8 cellular contexts compared by ENCODE assay signal in the genomic region with DNA sequence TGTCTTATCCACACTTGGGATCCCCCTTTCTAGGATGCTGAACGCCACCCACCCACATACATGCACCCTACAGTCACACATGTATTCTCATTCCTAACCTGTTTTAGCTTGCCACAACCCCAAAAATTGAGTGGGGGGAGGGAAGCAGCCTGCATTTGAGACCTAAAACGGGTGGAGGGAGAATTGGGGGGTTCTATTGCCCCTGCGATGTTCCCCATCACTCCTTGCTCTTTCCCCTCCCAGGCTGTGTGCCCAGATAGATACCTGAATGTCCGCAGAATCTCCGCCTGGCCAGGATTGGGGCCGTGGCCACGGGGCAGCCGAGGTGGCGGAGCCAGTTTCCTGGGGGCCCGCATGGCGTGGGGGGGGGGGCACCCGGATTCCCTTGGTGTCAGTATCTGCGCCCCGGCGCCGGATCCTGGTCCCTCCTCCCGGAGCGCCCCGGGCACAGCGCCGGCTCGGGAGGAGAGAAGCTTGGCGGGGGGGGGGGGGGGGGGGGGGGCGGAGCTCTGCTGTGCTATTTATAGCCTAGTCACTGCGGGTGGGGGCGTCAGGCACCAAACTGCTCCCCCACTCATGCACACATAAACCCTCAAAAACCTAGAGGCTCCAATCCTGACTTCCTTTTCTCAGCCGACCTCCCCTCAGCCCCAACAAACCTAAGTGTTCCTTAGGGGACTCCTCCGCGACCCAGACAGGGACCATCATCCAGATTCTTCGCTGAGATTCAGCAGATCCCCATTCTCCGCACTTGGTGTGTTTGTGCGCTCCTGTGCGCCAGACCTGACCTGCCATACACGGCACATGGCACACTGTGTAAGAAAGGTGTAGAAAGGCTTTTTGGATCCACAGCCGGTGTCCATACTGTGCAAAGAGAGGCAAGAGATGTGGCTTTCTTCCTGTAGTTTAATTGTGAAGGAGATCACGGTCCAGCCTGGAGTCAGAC. TPM values are rescaled to one million over a fixed set of nuclear protein-coding genes. Genes with fewer than 3 reads are reported as not detected.
DNase-seq lines count a peak whose midpoint lies in the region; ATAC-seq and TF ChIP-seq lines count a peak whose summit lies in the region.

No MANE protein-coding gene starts in this region.

- peaks cover 0 to 6% (median 3%) of the 10 kb centered on the region in 11 experiments; a peak in 10 of 22 replicates for H3K36me3 ChIP-seq in BLaER1 treated with 17β-estradiol and CSF1 and Interleukin-3, amounts not matched to agents 10 nM and 100 nM
- H3K36me3 ChIP-seq in MG63 = no peaks in the 10 kb centered on the region
- H3K36me3 ChIP-seq in gastroesophageal sphincter = peaks cover 0 to 4% of the 10 kb centered on the region in 2 donors
- H3K36me3 ChIP-seq in osteoblast (ENCODE audit: insufficient read depth, low read length) = no peaks in the 10 kb centered on the region

- no peak for TF ChIP-seq EP300 in gastroesophageal sphincter (IDR thresholded peaks at IDR 0.05)

- intact Hi-C loops in activated T-helper 1 cell treated with anti-CD3 and anti-CD28 coated beads, Interleukin-12 subunit alpha, Interleukin-12 subunit beta, Interleukin-2, Interleukin-4 antibody, amounts not matched to agents 30 ng/mL and 10 ng/mL and 1 ng/mL, durations not matched to agents 14 hours and 24 hours and 36 hours (cut with micrococcal nuclease) = no loop called here

- peak overlapping the region; percentile 87 for H3K27ac Mint-ChIP-seq in activated T-helper 1 cell treated with anti-CD3 and anti-CD28 coated beads, Interleukin-12 subunit alpha, Interleukin-12 subunit beta, Interleukin-2, Interleukin-4 antibody, amounts not matched to agents 30 ng/mL and 10 ng/mL and 1 ng/mL, durations not matched to agents 14 hours and 24 hours and 36 hours

- peaks cover 62% of the 10 kb centered on the region for H3K4me1 Mint-ChIP-seq in activated T-helper 1 cell treated with anti-CD3 and anti-CD28 coated beads, Interleukin-12 subunit alpha, Interleukin-12 subunit beta, Interleukin-2, Interleukin-4 antibody, amounts not matched to agents 30 ng/mL and 10 ng/mL and 1 ng/mL, durations not matched to agents 14 hours and 24 hours and 36 hours (ENCODE audit: low read depth)

- H3K27me3 ChIP-seq in BLaER1 treated with 17β-estradiol and CSF1 and Interleukin-3, amounts not matched to agents 10 nM and 100 nM = peaks cover 6 to 33% (median 29%) of the 10 kb centered on the region in 11 experiments; a peak in 21 of 22 replicates
- H3K27me3 ChIP-seq in MG63 (no peaks in the 10 kb centered on the region), gastroesophageal sphincter (no peaks in the 10 kb centered on the region), osteoblast (ENCODE audit: insufficient read depth, low read length) (no peaks in the 10 kb centered on the region)

- H3K9ac ChIP-seq in BLaER1 treated with 17β-estradiol and CSF1 and Interleukin-3, amounts not matched to agents 10 nM and 100 nM = peak overlapping the region; percentile 71 to 84 (median 80); a peak in 21 of 22 replicates

- peak overlapping the region; percentile 67 to 84 (median 79) for H3K4me3 ChIP-seq in BLaER1 treated with 17β-estradiol and CSF1 and Interleukin-3, amounts not matched to agents 10 nM and 100 nM
- H3K4me3 ChIP-seq in MG63 (0 out of 2 replicates have a peak overlapping the region, but pooled peaks have one; percentile 16), gastroesophageal sphincter (peak overlapping the region; percentile 44 to 71), osteoblast (ENCODE audit: insufficient read depth, low read length) (peak overlapping the region; percentile 89)

- peaks cover 6 to 12% (median 7%) of the 10 kb centered on the region in 11 experiments for H3K9me3 ChIP-seq in BLaER1 treated with 17β-estradiol and CSF1 and Interleukin-3, amounts not matched to agents 10 nM and 100 nM (replicated peaks in 1 of 11)
- H3K9me3 ChIP-seq in MG63 (peaks cover 4% of the 10 kb centered on the region; the same call in 1 of the 2 replicates), gastroesophageal sphincter (peaks cover 0 to 5% (median 0%) of the 10 kb centered on the region in 3 donors), osteoblast (ENCODE audit: low read depth, low read length) (no peaks in the 10 kb centered on the region)

- peaks cover 6% of the 10 kb centered on the region for H3K9me3 Mint-ChIP-seq in activated T-helper 1 cell treated with anti-CD3 and anti-CD28 coated beads, Interleukin-12 subunit alpha, Interleukin-12 subunit beta, Interleukin-2, Interleukin-4 antibody, amounts not matched to agents 30 ng/mL and 10 ng/mL and 1 ng/mL, durations not matched to agents 14 hours and 24 hours and 36 hours

- 0% methylated on average over 3 to 5 of the region's 36 CpGs for WGBS in gastroesophageal sphincter (ENCODE audit: low coverage in 1 of 2), 2 donors

- H3K27ac ChIP-seq in BLaER1 treated with 17β-estradiol and CSF1 and Interleukin-3, amounts not matched to agents 10 nM and 100 nM = no peak overlapping the region; a peak in 1 of 22 replicates
- H3K27ac ChIP-seq in gastroesophageal sphincter = peak overlapping the region; percentile 88 to 100 (median 99)
- peak overlapping the region; percentile 60 for H3K27ac ChIP-seq in osteoblast (ENCODE audit: low read depth, low read length)

- H3K4me3 Mint-ChIP-seq in activated T-helper 1 cell treated with anti-CD3 and anti-CD28 coated beads, Interleukin-12 subunit alpha, Interleukin-12 subunit beta, Interleukin-2, Interleukin-4 antibody, amounts not matched to agents 30 ng/mL and 10 ng/mL and 1 ng/mL, durations not matched to agents 14 hours and 24 hours and 36 hours = peak overlapping the region; percentile 93

- H3K27me3 Mint-ChIP-seq in activated T-helper 1 cell treated with anti-CD3 and anti-CD28 coated beads, Interleukin-12 subunit alpha, Interleukin-12 subunit beta, Interleukin-2, Interleukin-4 antibody, amounts not matched to agents 30 ng/mL and 10 ng/mL and 1 ng/mL, durations not matched to agents 14 hours and 24 hours and 36 hours (ENCODE audit: insufficient read depth) = no peaks in the 10 kb centered on the region

- H3K36me3 Mint-ChIP-seq in activated T-helper 1 cell treated with anti-CD3 and anti-CD28 coated beads, Interleukin-12 subunit alpha, Interleukin-12 subunit beta, Interleukin-2, Interleukin-4 antibody, amounts not matched to agents 30 ng/mL and 10 ng/mL and 1 ng/mL, durations not matched to agents 14 hours and 24 hours and 36 hours (ENCODE audit: low read depth) = peaks cover 2% of the 10 kb centered on the region

- no peaks in the 10 kb centered on the region for H4K20me1 ChIP-seq in BLaER1 treated with 17β-estradiol and CSF1 and Interleukin-3, amounts not matched to agents 10 nM and 100 nM
- H4K20me1 ChIP-seq in osteoblast (ENCODE audit: insufficient read depth, low read length) = no peaks in the 10 kb centered on the region

- peaks cover 59 to 69% (median 67%) of the 10 kb centered on the region in 10 experiments for H3K4me1 ChIP-seq in BLaER1 treated with 17β-estradiol and CSF1 and Interleukin-3, amounts not matched to agents 10 nM and 100 nM
- H3K4me1 ChIP-seq in gastroesophageal sphincter = peaks cover 7 to 77% (median 22%) of the 10 kb centered on the region in 3 donors
- H3K4me1 ChIP-seq in osteoblast (ENCODE audit: insufficient read depth, low read length) = peaks cover 47% of the 10 kb centered on the region

- H3K79me2 ChIP-seq in osteoblast (ENCODE audit: insufficient read depth, low read length) = peaks cover 8% of the 10 kb centered on the region

- no peak for DNase-seq in MG63
- DNase-seq in activated T-helper 1 cell treated with anti-CD3 and anti-CD28 coated beads, Interleukin-12 subunit alpha, Interleukin-12 subunit beta, Interleukin-2, Interleukin-4 antibody, amounts not matched to agents 30 ng/mL and 10 ng/mL and 1 ng/mL, durations not matched to agents 14 hours and 24 hours and 36 hours (ENCODE audit: low spot score) = no peak
- peak; percentile 93 for DNase-seq in osteoblast (ENCODE audit: insufficient read length, low spot score, missing footprints)
- no peak for DNase-seq in NOMO-1 treated with dmso at 0.1 percent for 144 hours (lab: John Stamatoyannopoulos, UW; ENCODE audit: unreplicated experiment)
- no peak for DNase-seq in foreskin melanocyte

- no peak for TF ChIP-seq POLR2A in gastroesophageal sphincter (IDR thresholded peaks at IDR 0.05)

- ATAC-seq in gastroesophageal sphincter = no peak
- ATAC-seq in GM21717 (IDR thresholded peaks at IDR 0.05; ENCODE audit: unreplicated experiment) = no peak

- peak overlapping the region; percentile 92 for H2AFZ ChIP-seq in osteoblast (ENCODE audit: low read length)

- peak overlapping the region; percentile 97 to 100 (median 100) for H3K4me2 ChIP-seq in BLaER1 treated with 17β-estradiol and CSF1 and Interleukin-3, amounts not matched to agents 10 nM and 100 nM
- H3K4me2 ChIP-seq in osteoblast (ENCODE audit: insufficient read depth, low read length) = peak overlapping the region; percentile 100

- TF ChIP-seq CTCF in gastroesophageal sphincter (IDR thresholded peaks at IDR 0.05) = no peak
- TF ChIP-seq CTCF in osteoblast (IDR thresholded peaks at IDR 0.05; ENCODE audit: extremely low read depth, low read depth, low read length) = no peak

RNA-seq across cellular contexts. Expression of a gene that starts 1.9 kb away (rescaled TPM):
- total RNA-seq in MG63 (2014; rRNA removed; shearing (Covaris generic); ENCODE audit: low replicate concordance) = 0.30 TPM in 1 of 2 replicates, not detected in the other
- 4.8 and 5.1 TPM in 2 replicates for total RNA-seq in activated T-helper 1 cell treated with anti-CD3 and anti-CD28 coated beads, Interleukin-12 subunit alpha, Interleukin-12 subunit beta, Interleukin-2, Interleukin-4 antibody, amounts not matched to agents 30 ng/mL and 10 ng/mL and 1 ng/mL, durations not matched to agents 14 hours and 24 hours and 36 hours
- total RNA-seq in gastroesophageal sphincter = 1 to 10 TPM in 1 of 4 donors, under 1 TPM in 2, not detected in 1; 0.62 to 1.9 (median 0.67) TPM
- 0.59 and 1.1 TPM in 2 replicates for total RNA-seq in osteoblast

RNA-seq across cellular contexts. Expression of a gene that starts 2.1 kb away (rescaled TPM):
- total RNA-seq in MG63 (2014; rRNA removed; shearing (Covaris generic); ENCODE audit: low replicate concordance) = 1.8 and 6.8 TPM in 2 replicates
- 10.6 and 11.6 TPM in 2 replicates for total RNA-seq in activated T-helper 1 cell treated with anti-CD3 and anti-CD28 coated beads, Interleukin-12 subunit alpha, Interleukin-12 subunit beta, Interleukin-2, Interleukin-4 antibody, amounts not matched to agents 30 ng/mL and 10 ng/mL and 1 ng/mL, durations not matched to agents 14 hours and 24 hours and 36 hours
- total RNA-seq in gastroesophageal sphincter (10 to 100 TPM; 32.9 to 44.0 (median 37.6) TPM), osteoblast (9.4 and 13.3 TPM in 2 replicates)

RNA-seq across cellular contexts. Expression of a gene that starts 4.6 kb away (rescaled TPM):
- total RNA-seq in MG63 (2014; rRNA removed; shearing (Covaris generic); ENCODE audit: low replicate concordance) = 30.0 and 38.9 TPM in 2 replicates
- 30.3 and 32.2 TPM in 2 replicates for total RNA-seq in activated T-helper 1 cell treated with anti-CD3 and anti-CD28 coated beads, Interleukin-12 subunit alpha, Interleukin-12 subunit beta, Interleukin-2, Interleukin-4 antibody, amounts not matched to agents 30 ng/mL and 10 ng/mL and 1 ng/mL, durations not matched to agents 14 hours and 24 hours and 36 hours
- 10 to 100 TPM; 37.8 to 53.5 (median 45.3) TPM for total RNA-seq in gastroesophageal sphincter
- total RNA-seq in osteoblast = 33.3 and 33.7 TPM in 2 replicates

RNA-seq across cellular contexts. Expression of a gene that starts 33.9 kb away (rescaled TPM):
- total RNA-seq in MG63 (2014; rRNA removed; shearing (Covaris generic); ENCODE audit: low replicate concordance) = 20.4 and 20.6 TPM in 2 replicates
- 107 and 108 TPM in 2 replicates for total RNA-seq in activated T-helper 1 cell treated with anti-CD3 and anti-CD28 coated beads, Interleukin-12 subunit alpha, Interleukin-12 subunit beta, Interleukin-2, Interleukin-4 antibody, amounts not matched to agents 30 ng/mL and 10 ng/mL and 1 ng/mL, durations not matched to agents 14 hours and 24 hours and 36 hours
- 1,000 to 10,000 TPM; 2,024 to 3,704 (median 2,348) TPM for total RNA-seq in gastroesophageal sphincter
- 400 and 529 TPM in 2 replicates for total RNA-seq in osteoblast

RNA-seq across cellular contexts. Expression of a gene that starts 35.1 kb away (rescaled TPM):
- total RNA-seq in MG63 (2014; rRNA removed; shearing (Covaris generic); ENCODE audit: low replicate concordance) = 52.3 and 69.3 TPM in 2 replicates
- total RNA-seq in activated T-helper 1 cell treated with anti-CD3 and anti-CD28 coated beads, Interleukin-12 subunit alpha, Interleukin-12 subunit beta, Interleukin-2, Interleukin-4 antibody, amounts not matched to agents 30 ng/mL and 10 ng/mL and 1 ng/mL, durations not matched to agents 14 hours and 24 hours and 36 hours = 331 and 354 TPM in 2 replicates
- 100 to 1,000 TPM in 3 of 4 donors, 10 to 100 TPM in 1; 75.7 to 135 (median 117) TPM for total RNA-seq in gastroesophageal sphincter
- 49.8 and 54.3 TPM in 2 replicates for total RNA-seq in osteoblast

Comparison
In these comparisons a context has a peak if more than half of its experiments do, and no peak if none do; other contexts are left out.
1. H3K27ac ChIP-seq: peak in gastroesophageal sphincter (4 of 4) and osteoblast (single experiment); none in BLaER1 treated with 17β-estradiol and CSF1 and Interleukin-3, amounts not matched to agents 10 nM and 100 nM (0 of 11).
2. H3K4me3 ChIP-seq: peak in every context shown above with its lines; median percentile 89 in osteoblast; 79 in BLaER1 treated with 17β-estradiol and CSF1 and Interleukin-3, amounts not matched to agents 10 nM and 100 nM; 58 in gastroesophageal sphincter; 16 in MG63.